13 cellular contexts compared by ENCODE assay signal in the genomic region with DNA sequence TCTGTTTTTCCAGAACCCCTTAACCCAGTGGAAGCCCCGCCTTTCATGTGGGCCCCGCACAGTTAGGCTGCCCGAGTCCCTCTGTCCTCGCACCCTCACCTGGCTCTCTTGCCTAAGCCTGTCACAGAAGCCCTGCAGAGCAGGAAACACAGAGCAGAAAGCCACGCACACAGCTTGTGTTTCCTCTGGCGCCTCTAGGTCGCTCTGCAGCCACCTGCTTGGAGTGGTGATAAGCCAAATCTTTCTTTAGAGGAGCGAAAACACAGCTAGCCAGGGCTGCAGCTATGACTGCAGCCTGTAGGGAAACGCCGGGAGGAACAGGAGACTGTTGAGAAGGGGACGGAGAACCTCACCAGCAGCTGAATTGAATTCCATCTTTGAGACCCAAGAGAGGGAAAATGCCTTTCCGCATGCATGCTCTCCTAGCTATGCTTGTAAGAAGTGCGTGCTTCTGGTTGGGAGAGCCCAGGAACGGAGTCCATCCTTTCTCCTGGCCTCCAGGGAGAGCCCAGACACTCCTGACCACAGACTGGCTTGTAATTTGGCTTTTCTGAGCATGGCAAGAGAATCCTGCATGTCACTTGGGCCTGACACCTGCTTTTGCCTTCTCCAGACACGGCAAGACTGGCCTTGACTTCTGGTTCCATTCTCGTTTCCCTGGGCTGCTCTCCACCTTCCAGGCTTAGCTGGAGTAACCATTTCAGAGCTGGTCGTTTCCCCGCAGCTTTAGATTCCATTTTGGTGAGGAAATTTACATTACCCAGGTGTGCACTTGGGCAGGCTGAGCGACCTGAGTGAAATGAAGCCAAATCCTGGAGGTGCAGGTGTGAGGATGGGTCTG.
DNase-seq lines count a peak whose midpoint lies in the region; ATAC-seq and TF ChIP-seq lines count a peak whose summit lies in the region.
"Had no signal": no experiment of that assay in that cellular context is flagged by ENCODE, and none has a peak within 500 bp of the region (broad histone marks: within the 10 kb centered on the region; RNA-seq: fewer than 3 reads in every experiment).

No MANE protein-coding gene starts in this region.

- H3K9me3 Mint-ChIP-seq in neural progenitor cell = no peaks in the 10 kb centered on the region

- H2AFZ ChIP-seq in neural progenitor cell (replicated peaks) = no peak overlapping the region
- H2AFZ ChIP-seq: parathyroid adenoma had no signal

- H3K9me3 ChIP-seq in neural progenitor cell (ENCODE audit: low read depth) = no peaks in the 10 kb centered on the region
- no peaks in the 10 kb centered on the region for H3K9me3 ChIP-seq in colonic mucosa
- H3K9me3 ChIP-seq: gastroesophageal sphincter, tibial nerve had no signal

- DNase-seq in ACHN (peak; percentile 24), NAMALWA (ENCODE audit: low spot score) (peak; percentile 49), cerebellum (ENCODE audit: low spot score) (peak; percentile 84), neural progenitor cell (ENCODE audit: low spot score) (peak; percentile 64), hepatic stellate cell (ENCODE audit: low spot score) (no peak), NCI-H226 (no peak), colonic mucosa (no peak)
- DNase-seq: activated naive CD4-positive, alpha-beta T cell treated with anti-CD3 and anti-CD28 coated beads, Interleukin-2, amount 50 U/mL, for 16 hours; T-helper 1 cell had no signal

- H3F3A ChIP-seq in neural progenitor cell (ENCODE audit: low read depth) = no peaks in the 10 kb centered on the region

- H3K27me3 ChIP-seq in neural progenitor cell = no peaks in the 10 kb centered on the region
- no peaks in the 10 kb centered on the region for H3K27me3 ChIP-seq in colonic mucosa
- H3K27me3 ChIP-seq: gastroesophageal sphincter, tibial nerve had no signal

- H3K4me2 ChIP-seq in neural progenitor cell = peak overlapping the region; percentile 50

- H3K4me1 ChIP-seq in neural progenitor cell = peaks cover 13% of the 10 kb centered on the region
- no peaks in the 10 kb centered on the region for H3K4me1 ChIP-seq in colonic mucosa
- H3K4me1 ChIP-seq: parathyroid adenoma had no signal

- no peaks in the 10 kb centered on the region for H4K20me1 ChIP-seq in neural progenitor cell (ENCODE audit: low read depth)

- ATAC-seq in GM18870 (IDR thresholded peaks at IDR 0.05; ENCODE audit: unreplicated experiment) = no peak
- ATAC-seq: gastroesophageal sphincter had no signal

- H3K4me3 Mint-ChIP-seq in neural progenitor cell = no peak overlapping the region

- H3K9ac ChIP-seq in neural progenitor cell (no peak overlapping the region), colonic mucosa (ENCODE audit: low read depth in 2 of 2, low read length in 2 of 2) (no peak overlapping the region)
- H3K9ac ChIP-seq: parathyroid adenoma had no signal

- TF ChIP-seq CTCF in neural progenitor cell (IDR thresholded peaks at IDR 0.05) = no peak
- TF ChIP-seq CTCF in colonic mucosa (IDR thresholded peaks at IDR 0.05) = no peak

- no peak overlapping the region for H3K27ac ChIP-seq in neural progenitor cell
- no peak overlapping the region for H3K27ac ChIP-seq in colonic mucosa
- H3K27ac ChIP-seq: gastroesophageal sphincter, parathyroid adenoma, tibial nerve had no signal

- no peaks in the 10 kb centered on the region for H3K36me3 ChIP-seq in neural progenitor cell
- no peaks in the 10 kb centered on the region for H3K36me3 ChIP-seq in colonic mucosa
- H3K36me3 ChIP-seq: gastroesophageal sphincter, tibial nerve had no signal

- H3K4me3 ChIP-seq in neural progenitor cell (no peak overlapping the region), colonic mucosa (no peak overlapping the region)
- H3K4me3 ChIP-seq: gastroesophageal sphincter, tibial nerve had no signal

- no peaks in the 10 kb centered on the region for H3K79me2 ChIP-seq in neural progenitor cell (ENCODE audit: low read depth)
- H3K79me2 ChIP-seq: parathyroid adenoma had no signal

- intact Hi-C loops in colonic mucosa (cut with DNase I) = no loop called here

- no peaks in the 10 kb centered on the region for H3K36me3 Mint-ChIP-seq in neural progenitor cell

- peaks cover 42% of the 10 kb centered on the region for H3K4me1 Mint-ChIP-seq in neural progenitor cell

- H3K27me3 Mint-ChIP-seq in neural progenitor cell (ENCODE audit: insufficient read depth, low read depth) = peaks cover 12% of the 10 kb centered on the region

- in situ Hi-C loops in ACHN (cut with HindIII; ENCODE audit: low pct_ligation_motif_present, low pct_unique_long_range_greater_than_20kb, low sequenced_read_pairs) = no loop called here

- peak overlapping the region; percentile 69 for H3K27ac Mint-ChIP-seq in neural progenitor cell

Comparison
In these comparisons a context has a peak if more than half of its experiments do, and no peak if none do; other contexts are left out.
1. DNase-seq: peak in ACHN (single experiment), NAMALWA (single experiment), cerebellum (single experiment) and neural progenitor cell (single experiment); none in hepatic stellate cell (single experiment), NCI-H226 (single experiment) and colonic mucosa (single experiment).